Comparison of ENCODE assay signal across 1 cellular context in the genomic region with DNA sequence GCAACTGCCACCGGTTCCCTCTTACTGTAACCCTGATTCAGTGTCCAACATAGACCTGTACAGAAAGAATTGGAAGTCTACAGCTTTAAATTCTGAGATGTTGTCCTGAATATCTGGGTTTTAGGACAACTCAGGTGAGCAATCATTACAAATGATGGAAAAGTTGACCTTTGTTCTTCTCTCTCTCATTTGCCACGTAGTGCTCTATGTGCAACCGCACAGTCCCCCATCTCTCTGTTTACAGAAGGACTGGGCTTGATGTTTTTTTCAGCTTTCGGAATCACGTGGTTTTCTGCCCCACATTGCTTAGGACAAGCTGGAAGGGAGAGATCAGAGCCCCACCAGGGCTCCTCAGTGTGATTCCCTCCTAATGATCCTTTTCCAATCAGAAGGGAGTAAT.
TF ChIP-seq lines count a peak whose summit lies in the region.

No MANE protein-coding gene starts in this region.

TF ChIP-seq in liver, 16 proteins besides CTCF, POLR2A, EP300 and RAD21 (continued from another document):
- TF ChIP-seq, protein P1, sequence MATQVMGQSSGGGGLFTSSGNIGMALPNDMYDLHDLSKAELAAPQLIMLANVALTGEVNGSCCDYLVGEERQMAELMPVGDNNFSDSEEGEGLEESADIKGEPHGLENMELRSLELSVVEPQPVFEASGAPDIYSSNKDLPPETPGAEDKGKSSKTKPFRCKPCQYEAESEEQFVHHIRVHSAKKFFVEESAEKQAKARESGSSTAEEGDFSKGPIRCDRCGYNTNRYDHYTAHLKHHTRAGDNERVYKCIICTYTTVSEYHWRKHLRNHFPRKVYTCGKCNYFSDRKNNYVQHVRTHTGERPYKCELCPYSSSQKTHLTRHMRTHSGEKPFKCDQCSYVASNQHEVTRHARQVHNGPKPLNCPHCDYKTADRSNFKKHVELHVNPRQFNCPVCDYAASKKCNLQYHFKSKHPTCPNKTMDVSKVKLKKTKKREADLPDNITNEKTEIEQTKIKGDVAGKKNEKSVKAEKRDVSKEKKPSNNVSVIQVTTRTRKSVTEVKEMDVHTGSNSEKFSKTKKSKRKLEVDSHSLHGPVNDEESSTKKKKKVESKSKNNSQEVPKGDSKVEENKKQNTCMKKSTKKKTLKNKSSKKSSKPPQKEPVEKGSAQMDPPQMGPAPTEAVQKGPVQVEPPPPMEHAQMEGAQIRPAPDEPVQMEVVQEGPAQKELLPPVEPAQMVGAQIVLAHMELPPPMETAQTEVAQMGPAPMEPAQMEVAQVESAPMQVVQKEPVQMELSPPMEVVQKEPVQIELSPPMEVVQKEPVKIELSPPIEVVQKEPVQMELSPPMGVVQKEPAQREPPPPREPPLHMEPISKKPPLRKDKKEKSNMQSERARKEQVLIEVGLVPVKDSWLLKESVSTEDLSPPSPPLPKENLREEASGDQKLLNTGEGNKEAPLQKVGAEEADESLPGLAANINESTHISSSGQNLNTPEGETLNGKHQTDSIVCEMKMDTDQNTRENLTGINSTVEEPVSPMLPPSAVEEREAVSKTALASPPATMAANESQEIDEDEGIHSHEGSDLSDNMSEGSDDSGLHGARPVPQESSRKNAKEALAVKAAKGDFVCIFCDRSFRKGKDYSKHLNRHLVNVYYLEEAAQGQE (IDR thresholded peaks at IDR 0.05) = peak; percentile 79
- TF ChIP-seq HNF4A (conservative IDR thresholded peaks at IDR 0.05) = peak; percentile 95 to 96
- TF ChIP-seq, protein P2, sequence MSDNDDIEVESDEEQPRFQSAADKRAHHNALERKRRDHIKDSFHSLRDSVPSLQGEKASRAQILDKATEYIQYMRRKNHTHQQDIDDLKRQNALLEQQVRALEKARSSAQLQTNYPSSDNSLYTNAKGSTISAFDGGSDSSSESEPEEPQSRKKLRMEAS (IDR thresholded peaks at IDR 0.05) = peak; percentile 85
- no peak for TF ChIP-seq TAF1 (conservative IDR thresholded peaks at IDR 0.05)
- TF ChIP-seq FOXA2 (IDR thresholded peaks at IDR 0.05) = peak; percentile 96
- peak; percentile 29 for TF ChIP-seq NR2F2 (IDR thresholded peaks at IDR 0.05)
- peak; percentile 89 to 93 for TF ChIP-seq RXRA (IDR thresholded peaks at IDR 0.05)
- peak; percentile 43 to 76 for TF ChIP-seq JUND (IDR thresholded peaks at IDR 0.05)
- peak; percentile 76 for TF ChIP-seq YY1 (IDR thresholded peaks at IDR 0.05)
